ENCODE assay signal across 23 cellular contexts in the genomic region with DNA sequence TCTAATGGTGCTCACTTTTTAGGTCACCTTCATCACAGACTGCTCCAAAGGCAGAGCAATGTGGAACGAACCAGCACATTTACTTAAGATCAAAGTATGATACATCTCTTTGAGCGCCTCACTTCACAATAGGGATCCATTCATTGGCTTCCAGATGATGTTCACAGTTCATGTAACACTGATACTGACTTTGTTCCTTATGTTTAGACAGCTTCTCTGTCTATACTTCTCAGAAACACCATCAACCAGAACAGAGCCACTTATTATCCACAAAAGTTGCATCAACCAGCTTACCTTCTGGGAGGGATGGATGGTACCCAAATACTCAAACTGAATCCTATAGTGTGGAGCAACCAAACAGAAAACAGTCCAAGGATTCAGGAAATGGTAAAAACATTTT.
"Had no signal": no experiment of that assay in that cellular context is flagged by ENCODE, and none has a peak within 500 bp of the region (broad histone marks: within the 10 kb centered on the region; RNA-seq: fewer than 3 reads in every experiment).

No MANE protein-coding gene starts in this region.

- DNase-seq: cortex of kidney; dorsolateral prefrontal cortex; effector memory CD4-positive, alpha-beta T cell; gastrocnemius medialis; heart right ventricle; hypothalamus; kidney glomerular epithelial cell; mammary epithelial cell; naive thymus-derived CD4-positive, alpha-beta T cell; nephron progenitor cell; small intestine; stimulated activated CD4-positive, alpha-beta T cell treated with anti-CD3 and anti-CD28 coated beads, Interleukin-12 subunit alpha, Interleukin-12 subunit beta, amount 100 ng/mL, for 4 hours; stimulated activated naive CD4-positive, alpha-beta T cell; stomach; substantia nigra; transverse colon had no signal

- H3K9me3 ChIP-seq: esophagus muscularis mucosa, gastrocnemius medialis, heart right ventricle, right atrium auricular region, stomach, thoracic aorta, transverse colon had no signal

- H3K27me3 Mint-ChIP-seq: naive thymus-derived CD4-positive, alpha-beta T cell had no signal

- H3K36me3 ChIP-seq: esophagus muscularis mucosa, gastrocnemius medialis, right atrium auricular region had no signal

- H3K9me3 Mint-ChIP-seq: naive thymus-derived CD4-positive, alpha-beta T cell; nephron progenitor cell had no signal

- H3K4me3 Mint-ChIP-seq: nephron progenitor cell had no signal

- H3K27me3 ChIP-seq: dorsolateral prefrontal cortex, esophagus muscularis mucosa, gastrocnemius medialis, heart right ventricle, right atrium auricular region, stomach, transverse colon had no signal

- FAIRE-seq: endometrium, islet of Langerhans, small intestine had no signal

- H3K4me3 ChIP-seq: dorsolateral prefrontal cortex, esophagus muscularis mucosa, gastrocnemius medialis, heart right ventricle, right atrium auricular region, stomach, thoracic aorta, transverse colon had no signal

- H3K27ac ChIP-seq: dorsolateral prefrontal cortex, epithelial cell of prostate, esophagus muscularis mucosa, gastrocnemius medialis, heart right ventricle, right atrium auricular region, stomach, thoracic aorta, transverse colon had no signal

- H3K27ac Mint-ChIP-seq: naive thymus-derived CD4-positive, alpha-beta T cell; nephron progenitor cell had no signal

- ATAC-seq: gastrocnemius medialis; heart right ventricle; left lobe of liver; naive thymus-derived CD4-positive, alpha-beta T cell had no signal
